15 cellular contexts compared by ENCODE assay signal in genomic region chr1:181077576-181078242, GRCh38. TPM values are rescaled to one million over a fixed set of nuclear protein-coding genes. Genes with fewer than 3 reads are reported as not detected.
DNase-seq lines count a peak whose midpoint lies in the region; ATAC-seq, FAIRE-seq and TF ChIP-seq lines count a peak whose summit lies in the region.
"Had no signal": no experiment of that assay in that cellular context is flagged by ENCODE, and none has a peak within 500 bp of the region (broad histone marks: within the 10 kb centered on the region; RNA-seq: fewer than 3 reads in every experiment).

No MANE protein-coding gene starts in this region.

- H3K9me3 ChIP-seq in K562 (replicated peaks; ENCODE audit: control insufficient read depth, insufficient read depth, low read depth, low read length) (no peaks in the 10 kb centered on the region), muscle layer of duodenum (ENCODE audit: control insufficient read depth in 1 of 2, low read length in 2 of 2) (no peaks in the 10 kb centered on the region), T-helper 17 cell (ENCODE audit: control insufficient read depth, low read length, poor library complexity, severe bottlenecking) (no peaks in the 10 kb centered on the region)

- in situ Hi-C loops in K562 (cut with MboI) = no loop called here

- TF ChIP-seq EP300 in K562 (IDR thresholded peaks at IDR 0.05; ENCODE audit: low read length) = no peak

- no peak overlapping the region for H3K9ac ChIP-seq in K562 (ENCODE audit: insufficient read depth in 1 of 2, low read depth in 2 of 2, low read length in 2 of 2)
- H3K9ac ChIP-seq: parathyroid adenoma had no signal

- H3K36me3 ChIP-seq in K562 (ENCODE audit: control insufficient read depth, insufficient read depth, low read length) (no peaks in the 10 kb centered on the region), muscle layer of duodenum (ENCODE audit: control insufficient read depth in 1 of 2, insufficient read depth in 2 of 2, low read length in 2 of 2) (no peaks in the 10 kb centered on the region)

- ATAC-seq in K562 = no peak
- ATAC-seq in HG03469 (IDR thresholded peaks at IDR 0.05; ENCODE audit: unreplicated experiment) = no peak
- ATAC-seq in T-helper 17 cell = no peak
- ATAC-seq: left ventricle myocardium superior had no signal

- H3K27me3 ChIP-seq in K562 (ENCODE audit: control insufficient read depth in 2 of 2, insufficient read depth in 2 of 2, low read length in 2 of 2) (peaks cover 4 to 15% of the 10 kb centered on the region in 2 experiments; a peak in 4 of 5 replicates), muscle layer of duodenum (ENCODE audit: low read depth, low read length) (no peaks in the 10 kb centered on the region)

- CTCF ChIA-PET in K562 (lab: Yijun Ruan, JAX; ENCODE audit: low intra/inter-chr PET ratio) = no interaction called here

- no peak for TF ChIP-seq RAD21 in K562 (CRISPR knock-in tag; conservative IDR thresholded peaks at IDR 0.05 in 1 of 2, IDR thresholded peaks at IDR 0.05 in 1 of 2)

- no peak overlapping the region for H3K4me3 Mint-ChIP-seq in T-helper 17 cell
- H3K4me3 Mint-ChIP-seq: stimulated activated naive B cell treated with anti-CD40 and anti-IgM and Interleukin-4, amounts not matched to agents 10 μg/mL and 1 μg/mL and 100 μg/mL, for 72 hours had no signal

- H3K4me1 ChIP-seq in K562 (replicated peaks in 1 of 2; ENCODE audit: control insufficient read depth in 2 of 2, insufficient read depth in 2 of 2, low read length in 2 of 2) (no peaks in the 10 kb centered on the region), muscle layer of duodenum (ENCODE audit: control insufficient read depth in 1 of 2, insufficient read depth in 2 of 2, low read length in 2 of 2) (peaks cover 0 to 7% of the 10 kb centered on the region in 2 donors)
- H3K4me1 ChIP-seq: parathyroid adenoma had no signal

- H3K4me3 ChIP-seq in K562 (no peak overlapping the region), muscle layer of duodenum (ENCODE audit: low read depth in 1 of 2, low read length in 2 of 2) (no peak overlapping the region)

- POLR2A ChIA-PET in K562 (lab: Yijun Ruan, JAX) = interaction anchor here (0.6 to 3.9 kb wide), 5 partner anchors 12 to 401 kb away, joined by 3 to 46 read pairs (median 4); partner anchors contain the start of gene IER5

- H3K36me3 Mint-ChIP-seq in T-helper 17 cell (ENCODE audit: low read depth) = peaks cover 3% of the 10 kb centered on the region

- H3K79me2 ChIP-seq in K562 (ENCODE audit: control insufficient read depth, insufficient read depth, low read length) = no peaks in the 10 kb centered on the region
- H3K79me2 ChIP-seq: parathyroid adenoma had no signal

- intact Hi-C loops in K562 (cut with micrococcal nuclease) = no loop called here

- TF ChIP-seq CTCF in K562 (IDR thresholded peaks at IDR 0.05 in 2 of 3, conservative IDR thresholded peaks at IDR 0.05 in 1 of 3; ENCODE audit: insufficient read depth in 2 of 3, low read depth in 1 of 3, low read length in 3 of 3) = no peak

- no peak overlapping the region for H3K27ac Mint-ChIP-seq in T-helper 17 cell
- H3K27ac Mint-ChIP-seq: stimulated activated naive B cell treated with anti-CD40 and anti-IgM and Interleukin-4, amounts not matched to agents 10 μg/mL and 1 μg/mL and 100 μg/mL, for 72 hours had no signal

- H3K4me2 ChIP-seq in K562 (ENCODE audit: insufficient read depth, low read length) = no peak overlapping the region

- FAIRE-seq in K562 (lab: Jason Lieb, UNC) = no peak
- FAIRE-seq: colon had no signal

- no peak for TF ChIP-seq POLR2A in K562 (conservative IDR thresholded peaks at IDR 0.05)

- 34% methylated on average over 7 of the region's 7 CpGs for WGBS in K562 (ENCODE audit: insufficient coverage, low coverage, missing lambda C conversion rate)

- no TSS peak for BruUV-seq in K562 (replicated peaks; lab: Mats Ljungman, UMichigan)

- no peak overlapping the region for H3K27ac ChIP-seq in K562 (ENCODE audit: extremely low read depth, low read depth, low read length)
- H3K27ac ChIP-seq in muscle layer of duodenum (ENCODE audit: low read length) = peak overlapping the region; percentile 76
- H3K27ac ChIP-seq: parathyroid adenoma had no signal

- peaks cover 6% of the 10 kb centered on the region for H3K4me1 Mint-ChIP-seq in T-helper 17 cell

- peaks cover 48% of the 10 kb centered on the region for H3K27me3 Mint-ChIP-seq in T-helper 17 cell

- H2AFZ ChIP-seq in K562 (ENCODE audit: low read depth, low read length) = peak overlapping the region; percentile 29
- H2AFZ ChIP-seq: parathyroid adenoma had no signal

- DNase-seq in ELF-1 (ENCODE audit: low read depth, low spot score) (peak; percentile 37), NCI-H1436 (lab: John Stamatoyannopoulos, UW) (peak; percentile 25), K562 (ENCODE audit: extremely low read depth in 1 of 4, low spot score in 3 of 4) (no peak), NCI-H446 (lab: John Stamatoyannopoulos, UW) (no peak), T-helper 17 cell (no peak)
- DNase-seq in central memory CD4-positive, alpha-beta T cell = no peak
- DNase-seq: activated CD4-positive, alpha-beta T cell treated with anti-CD3 and anti-CD28 coated beads for 48 hours; activated gamma-delta T cell treated with Interleukin-2 at 50 U/mL for 16 hours; left ventricle myocardium superior; NCI-H510A treated with DMSO at 0.1 percent for 48 hours; stimulated activated naive B cell treated with anti-CD40 and anti-IgM and Interleukin-4, amounts not matched to agents 10 μg/mL and 1 μg/mL and 100 μg/mL, for 72 hours had no signal

- H3K9me1 ChIP-seq in K562 (ENCODE audit: control insufficient read depth, insufficient read depth, low read length) = no peaks in the 10 kb centered on the region

- H4K20me1 ChIP-seq in K562 (replicated peaks; ENCODE audit: control insufficient read depth, insufficient read depth, low read length) = no peaks in the 10 kb centered on the region

RNA-seq across cellular contexts. Expression of gene IER5, which starts 10.8 kb away (rescaled TPM):
- 21.5 and 24.6 TPM in 2 replicates for total RNA-seq in K562 (2011; cell fraction: chromatin; rRNA removed; ENCODE audit: low replicate concordance)
- total RNA-seq in K562 (2011; cell fraction: nucleolus; rRNA removed) = 27.5 and 31.9 TPM in 2 replicates
- total RNA-seq in K562 (2011; cell fraction: nucleoplasm; rRNA removed) = 26.3 and 27.0 TPM in 2 replicates
- 32.1 and 33.1 TPM in 2 replicates for total RNA-seq in K562 (2014; rRNA removed)
- total RNA-seq in K562 (2014; rRNA removed; fragmentation: Illumina TruSeq; extraction: Trizol) = 9.9 and 10.9 TPM in 2 replicates
- 14.1 and 14.6 TPM in 2 replicates for total RNA-seq in K562 (2015; rRNA removed; fragmentation: Illumina TruSeq; extraction: Trizol)
- total RNA-seq in K562 (2021) = 29.8 and 30.4 TPM in 2 replicates
- polyA plus RNA-seq in K562 (2011; rRNA removed) = 11.5 and 13.9 TPM in 2 replicates
- 9.5 and 16.6 TPM in 2 replicates for polyA plus RNA-seq in K562 (2011; cell fraction: cytosol; rRNA removed)
- polyA plus RNA-seq in K562 (2011; cell fraction: nucleus; rRNA removed) = 19.1 and 21.0 TPM in 2 replicates
- 18.7 and 22.8 TPM in 2 replicates for polyA plus RNA-seq in K562 (2012)
- polyA plus RNA-seq in K562 (2014; fragmentation: Illumina TruSeq; extraction: Trizol) = 12.0 and 12.6 TPM in 2 replicates
- 1 to 10 TPM; 2.4 to 2.5 TPM for polyA plus RNA-seq in K562 (2014; fragmentation: Nextera tagmentation; extraction: Ambion mirVana)
- polyA plus RNA-seq in K562 (2014; rRNA removed) = 25.0 and 25.7 TPM in 2 replicates
- polyA minus RNA-seq in K562 (2011; rRNA and poly(A)+ RNA removed) = 10.3 and 13.4 TPM in 2 replicates
- polyA minus RNA-seq in K562 (2011; cell fraction: cytosol; rRNA and poly(A)+ RNA removed) = 12.1 and 13.3 TPM in 2 replicates
- 21.1 and 33.3 TPM in 2 replicates for polyA minus RNA-seq in K562 (2011; cell fraction: nucleus; rRNA and poly(A)+ RNA removed)
- total RNA-seq in T-helper 17 cell = 100 to 1,000 TPM; 123 to 145 TPM

RNA-seq across cellular contexts. Expression of gene MR1, which starts 43.9 kb away (rescaled TPM):
- 22.3 and 22.5 TPM in 2 replicates for total RNA-seq in K562 (2011; cell fraction: chromatin; rRNA removed; ENCODE audit: low replicate concordance)
- total RNA-seq in K562 (2011; cell fraction: nucleolus; rRNA removed) = 18.4 and 20.3 TPM in 2 replicates
- 21.1 and 25.2 TPM in 2 replicates for total RNA-seq in K562 (2011; cell fraction: nucleoplasm; rRNA removed)
- total RNA-seq in K562 (2014; rRNA removed) = 8.7 and 9.7 TPM in 2 replicates
- total RNA-seq in K562 (2014; rRNA removed; fragmentation: Illumina TruSeq; extraction: Trizol) = 13.6 and 17.0 TPM in 2 replicates
- 14.1 and 17.1 TPM in 2 replicates for total RNA-seq in K562 (2015; rRNA removed; fragmentation: Illumina TruSeq; extraction: Trizol)
- 9.7 and 10.4 TPM in 2 replicates for total RNA-seq in K562 (2021)
- polyA plus RNA-seq in K562 (2011; rRNA removed) = 13.1 and 21.7 TPM in 2 replicates
- 10.9 and 14.9 TPM in 2 replicates for polyA plus RNA-seq in K562 (2011; cell fraction: cytosol; rRNA removed)
- polyA plus RNA-seq in K562 (2011; cell fraction: nucleus; rRNA removed) = 6.1 and 10.3 TPM in 2 replicates
- polyA plus RNA-seq in K562 (2012) = 12.3 and 24.7 TPM in 2 replicates
- 16.9 and 18.5 TPM in 2 replicates for polyA plus RNA-seq in K562 (2014; fragmentation: Illumina TruSeq; extraction: Trizol)
- 10 to 100 TPM; 15.6 to 19.8 TPM for polyA plus RNA-seq in K562 (2014; fragmentation: Nextera tagmentation; extraction: Ambion mirVana)
- 11.3 and 11.9 TPM in 2 replicates for polyA plus RNA-seq in K562 (2014; rRNA removed)
- polyA minus RNA-seq in K562 (2011; rRNA and poly(A)+ RNA removed) = 9.1 and 12.0 TPM in 2 replicates
- 2.0 and 7.4 TPM in 2 replicates for polyA minus RNA-seq in K562 (2011; cell fraction: cytosol; rRNA and poly(A)+ RNA removed)
- 6.5 and 6.6 TPM in 2 replicates for polyA minus RNA-seq in K562 (2011; cell fraction: nucleus; rRNA and poly(A)+ RNA removed)
- total RNA-seq in T-helper 17 cell = 10 to 100 TPM; 18.3 to 20.8 TPM

RNA-seq across cellular contexts. Expression of gene STX6, which starts 55.0 kb away (rescaled TPM):
- 27.8 and 49.3 TPM in 2 replicates for total RNA-seq in K562 (2011; cell fraction: chromatin; rRNA removed; ENCODE audit: low replicate concordance)
- 14.2 and 15.1 TPM in 2 replicates for total RNA-seq in K562 (2011; cell fraction: nucleolus; rRNA removed)
- 33.1 and 59.3 TPM in 2 replicates for total RNA-seq in K562 (2011; cell fraction: nucleoplasm; rRNA removed)
- 13.5 and 14.7 TPM in 2 replicates for total RNA-seq in K562 (2014; rRNA removed)
- total RNA-seq in K562 (2014; rRNA removed; fragmentation: Illumina TruSeq; extraction: Trizol) = 14.2 and 14.7 TPM in 2 replicates
- 11.5 and 12.9 TPM in 2 replicates for total RNA-seq in K562 (2015; rRNA removed; fragmentation: Illumina TruSeq; extraction: Trizol)
- 11.9 and 13.0 TPM in 2 replicates for total RNA-seq in K562 (2021)
- polyA plus RNA-seq in K562 (2011; rRNA removed) = 11.4 and 16.2 TPM in 2 replicates
- polyA plus RNA-seq in K562 (2011; cell fraction: cytosol; rRNA removed) = 7.9 and 8.7 TPM in 2 replicates
- 11.6 and 12.0 TPM in 2 replicates for polyA plus RNA-seq in K562 (2011; cell fraction: nucleus; rRNA removed)
- polyA plus RNA-seq in K562 (2012) = 7.4 and 9.2 TPM in 2 replicates
- 10.5 and 10.8 TPM in 2 replicates for polyA plus RNA-seq in K562 (2014; fragmentation: Illumina TruSeq; extraction: Trizol)
- 1 to 10 TPM; 2.5 to 2.8 TPM for polyA plus RNA-seq in K562 (2014; fragmentation: Nextera tagmentation; extraction: Ambion mirVana)
- polyA plus RNA-seq in K562 (2014; rRNA removed) = 12.1 and 12.3 TPM in 2 replicates
- 21.1 and 24.9 TPM in 2 replicates for polyA minus RNA-seq in K562 (2011; rRNA and poly(A)+ RNA removed)
- 6.6 and 8.4 TPM in 2 replicates for polyA minus RNA-seq in K562 (2011; cell fraction: cytosol; rRNA and poly(A)+ RNA removed)
- 12.9 and 19.1 TPM in 2 replicates for polyA minus RNA-seq in K562 (2011; cell fraction: nucleus; rRNA and poly(A)+ RNA removed)
- total RNA-seq in T-helper 17 cell = 10 to 100 TPM in 1 of 2 donors, 1 to 10 TPM in 1; 9.0 to 11.8 TPM

Comparison
In these comparisons a context has a peak if more than half of its experiments do, and no peak if none do; other contexts are left out.
1. DNase-seq: peak in ELF-1 (single experiment) and NCI-H1436 (single experiment); none in K562 (0 of 4), central memory CD4-positive, alpha-beta T cell (single experiment), NCI-H446 (0 of 2) and T-helper 17 cell (0 of 3).